ENCODE assay signal across 8 cellular contexts in the genomic region with DNA sequence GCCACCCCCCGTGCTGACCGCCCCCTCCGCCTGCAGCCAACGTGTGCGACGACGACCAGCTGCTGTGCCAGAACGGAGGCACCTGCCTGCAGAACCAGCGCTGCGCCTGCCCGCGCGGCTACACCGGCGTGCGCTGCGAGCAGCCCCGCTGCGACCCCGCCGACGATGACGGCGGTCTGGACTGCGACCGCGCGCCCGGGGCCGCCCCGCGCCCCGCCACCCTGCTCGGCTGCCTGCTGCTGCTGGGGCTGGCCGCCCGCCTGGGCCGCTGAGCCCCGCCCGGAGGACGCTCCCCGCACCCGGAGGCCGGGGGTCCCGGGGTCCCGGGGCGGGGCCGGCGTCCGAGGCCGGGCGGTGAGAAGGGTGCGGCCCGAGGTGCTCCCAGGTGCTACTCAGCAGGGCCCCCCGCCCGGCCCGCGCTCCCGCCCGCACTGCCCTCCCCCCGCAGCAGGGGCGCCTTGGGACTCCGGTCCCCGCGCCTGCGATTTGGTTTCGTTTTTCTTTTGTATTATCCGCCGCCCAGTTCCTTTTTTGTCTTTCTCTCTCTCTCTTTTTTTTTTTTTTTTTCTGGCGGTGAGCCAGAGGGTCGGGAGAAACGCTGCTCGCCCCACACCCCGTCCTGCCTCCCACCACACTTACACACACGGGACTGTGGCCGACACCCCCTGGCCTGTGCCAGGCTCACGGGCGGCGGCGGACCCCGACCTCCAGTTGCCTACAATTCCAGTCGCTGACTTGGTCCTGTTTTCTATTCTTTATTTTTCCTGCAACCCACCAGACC.
DNase-seq lines count a peak whose midpoint lies in the region; ATAC-seq, FAIRE-seq and TF ChIP-seq lines count a peak whose summit lies in the region.

No MANE protein-coding gene starts in this region.

- peak overlapping the region; percentile 96 for H3K4me3 Mint-ChIP-seq in stimulated activated effector memory CD8-positive, alpha-beta T cell treated with anti-CD3 and anti-CD28 coated beads, Interleukin-12 subunit alpha, Interleukin-12 subunit beta, amount 100 ng/mL, for 72 hours

- in situ Hi-C loops in GM12878 (cut with MboI) = loop anchor here (25.0 kb wide), 1 partner anchor 655 kb away; no protein-coding TSS in a partner anchor

- no peak for DNase-seq in AG10803 (ENCODE audit: low read depth)
- DNase-seq in RKO (ENCODE audit: low spot score) = peak; percentile 49
- DNase-seq in GM12878 (ENCODE audit: low read depth, low spot score) = no peak
- peak in 1 of 2 donors; percentile 86 for DNase-seq in left lung
- no peak for DNase-seq in stimulated activated effector memory CD8-positive, alpha-beta T cell treated with anti-CD3 and anti-CD28 coated beads, Interleukin-12 subunit alpha, Interleukin-12 subunit beta, amount 100 ng/mL, for 72 hours (ENCODE audit: low spot score in 2 of 2)
- no peak for DNase-seq in superior temporal gyrus (ENCODE audit: extremely low spot score)
- DNase-seq in Ammon's horn (ENCODE audit: low spot score) = no peak

- SMC1A ChIA-PET in GM12878 (lab: Charles Lee; ENCODE audit: uncharacterized antibody, unreplicated experiment) = interaction anchor here (0.5 to 0.9 kb wide), 2 partner anchors 147 to 484 kb away, joined by 3 read pairs; no protein-coding TSS in a partner anchor

- peaks cover 6% of the 10 kb centered on the region for H3K36me3 Mint-ChIP-seq in stimulated activated effector memory CD8-positive, alpha-beta T cell treated with anti-CD3 and anti-CD28 coated beads, Interleukin-12 subunit alpha, Interleukin-12 subunit beta, amount 100 ng/mL, for 72 hours

- H3K27ac ChIP-seq in GM12878 (ENCODE audit: control insufficient read depth, insufficient read depth) (no peak overlapping the region), left lung (peak overlapping the region in 1 of 2 donors; percentile 78)

- H3K4me3 ChIP-seq in AG10803 (ENCODE audit: low read length) = peak overlapping the region; percentile 57
- peak overlapping the region; percentile 69; the same call in 1 of the 2 replicates for H3K4me3 ChIP-seq in GM12878
- peak overlapping the region; percentile 48 to 71 for H3K4me3 ChIP-seq in left lung

- H3K4me1 ChIP-seq in GM12878 (ENCODE audit: control insufficient read depth, insufficient read depth, low read length) (peaks cover 3% of the 10 kb centered on the region), left lung (peaks cover 7 to 43% of the 10 kb centered on the region in 2 donors)

- ATAC-seq in GM19455 (IDR thresholded peaks at IDR 0.05; ENCODE audit: unreplicated experiment) (peak; percentile 15), GM12878 (peak; percentile 9), left lung (peak; percentile 0)
- no peak for ATAC-seq in stimulated activated effector memory CD8-positive, alpha-beta T cell treated with anti-CD3 and anti-CD28 coated beads, Interleukin-12 subunit alpha, Interleukin-12 subunit beta, amount 100 ng/mL, for 72 hours

- no peak for TF ChIP-seq RAD21 in GM12878 (IDR thresholded peaks at IDR 0.05; ENCODE audit: insufficient read depth, low read depth, low read length)

- intact Hi-C loops in GM12878 (cut with micrococcal nuclease; ENCODE audit: unreplicated experiment) (loop anchor here (1.0 kb wide), 1 partner anchor 487 kb away; no protein-coding TSS in a partner anchor), left lung (cut with DNase I) (no loop called here)

- TF ChIP-seq EP300 in GM12878 (IDR thresholded peaks at IDR 0.05; ENCODE audit: borderline replicate concordance in 1 of 2, control insufficient read depth in 1 of 2, low read depth in 2 of 2, low read length in 2 of 2) = no peak

- no peaks in the 10 kb centered on the region for H3K79me2 ChIP-seq in GM12878 (ENCODE audit: control insufficient read depth, insufficient read depth, low read length)

- peak overlapping the region; percentile 84 for H2AFZ ChIP-seq in GM12878 (ENCODE audit: control insufficient read depth, low read depth, low read length)

- peak overlapping the region; percentile 40 for H3K9ac ChIP-seq in GM12878 (ENCODE audit: control insufficient read depth, insufficient read depth, low read length)

- RAD21 ChIA-PET in GM12878 (lab: Charles Lee; ENCODE audit: unreplicated experiment) = interaction anchor here (0.8 to 1.3 kb wide), 8 partner anchors 11 to 483 kb away, joined by 3 to 7 read pairs (median 3); a partner anchor contains a TSS

- peak overlapping the region; percentile 93 for H3K27ac Mint-ChIP-seq in stimulated activated effector memory CD8-positive, alpha-beta T cell treated with anti-CD3 and anti-CD28 coated beads, Interleukin-12 subunit alpha, Interleukin-12 subunit beta, amount 100 ng/mL, for 72 hours

- H3K27me3 ChIP-seq in GM12878 (replicated peaks in 1 of 2; ENCODE audit: control insufficient read depth in 2 of 2, insufficient read depth in 2 of 2, low read length in 1 of 2) (peaks cover 0 to 6% of the 10 kb centered on the region in 2 experiments; a peak in 1 of 4 replicates), left lung (peaks cover 0 to 21% of the 10 kb centered on the region in 2 donors)

- H3K9me3 ChIP-seq in GM12878 (replicated peaks; ENCODE audit: control insufficient read depth, insufficient read depth, low read length) (no peaks in the 10 kb centered on the region), left lung (no peaks in the 10 kb centered on the region)

- peak overlapping the region; percentile 97 for H3K4me2 ChIP-seq in GM12878 (ENCODE audit: control insufficient read depth, insufficient read depth)

- TF ChIP-seq CTCF in AG10803 (conservative IDR thresholded peaks at IDR 0.05; ENCODE audit: low read length) (no peak), GM12878 (IDR thresholded peaks at IDR 0.05 in 2 of 3, conservative IDR thresholded peaks at IDR 0.05 in 1 of 3; ENCODE audit: control insufficient read depth in 2 of 3, extremely low read depth in 1 of 3, insufficient read depth in 1 of 3, low read depth in 3 of 3, low read length in 3 of 3) (no peak), left lung (IDR thresholded peaks at IDR 0.05) (no peak)

- WGBS in GM12878 (ENCODE audit: insufficient coverage, insufficient replicate concordance, low lambda C conversion rate, missing lambda C conversion rate) = 3% methylated on average over 33 of the region's 81 CpGs

- peaks cover 13% of the 10 kb centered on the region for H3K4me1 Mint-ChIP-seq in stimulated activated effector memory CD8-positive, alpha-beta T cell treated with anti-CD3 and anti-CD28 coated beads, Interleukin-12 subunit alpha, Interleukin-12 subunit beta, amount 100 ng/mL, for 72 hours

- no peak for TF ChIP-seq POLR2A in GM12878 (IDR thresholded peaks at IDR 0.05; ENCODE audit: low read depth, low read length)

- H3K36me3 ChIP-seq in GM12878 (ENCODE audit: control insufficient read depth in 2 of 2, insufficient read depth in 2 of 2, low read length in 1 of 2) (no peaks in the 10 kb centered on the region), left lung (no peaks in the 10 kb centered on the region)

- H3K9me3 Mint-ChIP-seq in stimulated activated effector memory CD8-positive, alpha-beta T cell treated with anti-CD3 and anti-CD28 coated beads, Interleukin-12 subunit alpha, Interleukin-12 subunit beta, amount 100 ng/mL, for 72 hours = no peaks in the 10 kb centered on the region

- FAIRE-seq in GM12878 (lab: Jason Lieb, UNC) = peak; percentile 35

- POLR2A ChIA-PET in GM12878 (lab: Charles Lee) = no interaction called here

- CTCF ChIA-PET in GM12878 (lab: Yijun Ruan, JAX) = interaction anchor here (0.7 to 8.3 kb wide), 6 partner anchors 9 to 485 kb away, joined by 3 to 58 read pairs (median 4); no protein-coding TSS in a partner anchor

- no peaks in the 10 kb centered on the region for H4K20me1 ChIP-seq in GM12878 (ENCODE audit: control insufficient read depth, insufficient read depth)

- BruUV-seq in GM12878 (replicated peaks; lab: Mats Ljungman, UMichigan) = no TSS peak

TF ChIP-seq in GM12878, 131 proteins besides CTCF, POLR2A, EP300 and RAD21 (continues in another document):
- TF ChIP-seq ZNF384 (IDR thresholded peaks at IDR 0.05; ENCODE audit: borderline replicate concordance, low read depth, low read length) (peak; percentile 85), SMAD1 (IDR thresholded peaks at IDR 0.05; ENCODE audit: low read depth, partially characterized antibody) (peak; percentile 89), GATAD2B (conservative IDR thresholded peaks at IDR 0.05; ENCODE audit: low read depth) (0 out of 2 replicates have a peak, but pooled peaks have one; percentile 77), SUPT20H (IDR thresholded peaks at IDR 0.05; ENCODE audit: borderline replicate concordance, control insufficient read depth, low read depth, low read length) (no peak), LARP7 (IDR thresholded peaks at IDR 0.05) (0 out of 2 replicates have a peak, but pooled peaks have one; percentile 76), TCF12 (IDR thresholded peaks at IDR 0.05; ENCODE audit: low read depth, low read length) (0 out of 2 replicates have a peak, but pooled peaks have one; percentile 33), NBN (IDR thresholded peaks at IDR 0.05) (peak; percentile 45; the same call in 1 of the 2 replicates), NR2F1 (conservative IDR thresholded peaks at IDR 0.05) (0 out of 2 replicates have a peak, but pooled peaks have one; percentile 26), IKZF1 (conservative IDR thresholded peaks at IDR 0.05) (peak; percentile 76)
- TF ChIP-seq, protein P1, sequence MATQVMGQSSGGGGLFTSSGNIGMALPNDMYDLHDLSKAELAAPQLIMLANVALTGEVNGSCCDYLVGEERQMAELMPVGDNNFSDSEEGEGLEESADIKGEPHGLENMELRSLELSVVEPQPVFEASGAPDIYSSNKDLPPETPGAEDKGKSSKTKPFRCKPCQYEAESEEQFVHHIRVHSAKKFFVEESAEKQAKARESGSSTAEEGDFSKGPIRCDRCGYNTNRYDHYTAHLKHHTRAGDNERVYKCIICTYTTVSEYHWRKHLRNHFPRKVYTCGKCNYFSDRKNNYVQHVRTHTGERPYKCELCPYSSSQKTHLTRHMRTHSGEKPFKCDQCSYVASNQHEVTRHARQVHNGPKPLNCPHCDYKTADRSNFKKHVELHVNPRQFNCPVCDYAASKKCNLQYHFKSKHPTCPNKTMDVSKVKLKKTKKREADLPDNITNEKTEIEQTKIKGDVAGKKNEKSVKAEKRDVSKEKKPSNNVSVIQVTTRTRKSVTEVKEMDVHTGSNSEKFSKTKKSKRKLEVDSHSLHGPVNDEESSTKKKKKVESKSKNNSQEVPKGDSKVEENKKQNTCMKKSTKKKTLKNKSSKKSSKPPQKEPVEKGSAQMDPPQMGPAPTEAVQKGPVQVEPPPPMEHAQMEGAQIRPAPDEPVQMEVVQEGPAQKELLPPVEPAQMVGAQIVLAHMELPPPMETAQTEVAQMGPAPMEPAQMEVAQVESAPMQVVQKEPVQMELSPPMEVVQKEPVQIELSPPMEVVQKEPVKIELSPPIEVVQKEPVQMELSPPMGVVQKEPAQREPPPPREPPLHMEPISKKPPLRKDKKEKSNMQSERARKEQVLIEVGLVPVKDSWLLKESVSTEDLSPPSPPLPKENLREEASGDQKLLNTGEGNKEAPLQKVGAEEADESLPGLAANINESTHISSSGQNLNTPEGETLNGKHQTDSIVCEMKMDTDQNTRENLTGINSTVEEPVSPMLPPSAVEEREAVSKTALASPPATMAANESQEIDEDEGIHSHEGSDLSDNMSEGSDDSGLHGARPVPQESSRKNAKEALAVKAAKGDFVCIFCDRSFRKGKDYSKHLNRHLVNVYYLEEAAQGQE (IDR thresholded peaks at IDR 0.05; ENCODE audit: low read depth, low read length) = no peak
